8 cellular contexts compared by ENCODE assay signal in the genomic region with DNA sequence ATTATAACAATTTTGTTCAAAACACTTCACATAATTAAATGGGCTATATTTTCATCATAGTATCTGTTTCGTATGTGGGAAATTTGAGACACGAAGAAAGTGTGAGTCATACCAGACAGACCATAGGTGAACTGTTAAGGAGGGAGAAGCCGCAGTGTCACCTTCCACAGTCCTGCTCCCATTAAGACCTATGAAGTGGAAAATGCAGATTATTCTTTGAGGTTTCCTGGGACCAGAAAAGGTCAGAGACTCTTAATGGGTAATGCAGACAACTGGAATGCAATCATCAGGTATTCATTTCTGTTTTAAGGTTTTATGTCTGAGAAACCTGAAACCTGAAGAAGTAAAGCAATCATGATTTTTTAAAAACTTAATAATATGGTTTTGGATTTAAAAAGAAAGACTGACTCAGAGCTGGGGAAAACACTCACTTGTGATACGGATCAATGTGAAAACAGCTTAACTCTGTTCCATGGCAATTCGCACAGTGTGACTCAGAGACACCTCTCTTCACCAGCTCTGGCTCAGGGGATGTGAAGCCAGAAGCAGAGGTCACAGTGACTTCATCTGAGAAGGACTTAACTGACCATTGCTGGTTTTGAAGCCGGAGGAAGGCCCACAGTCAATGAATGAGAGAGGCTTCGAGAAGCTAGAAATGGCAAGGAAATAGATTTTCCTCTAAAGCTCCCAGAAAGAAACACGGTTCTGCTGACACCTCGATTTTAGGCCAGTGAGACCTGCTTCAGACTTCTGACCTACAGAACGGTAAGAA. TPM values are rescaled to one million over a fixed set of nuclear protein-coding genes. Genes with fewer than 3 reads are reported as not detected.
DNase-seq lines count a peak whose midpoint lies in the region; ATAC-seq and TF ChIP-seq lines count a peak whose summit lies in the region.

No MANE protein-coding gene starts in this region.

- no peaks in the 10 kb centered on the region for H3K4me1 Mint-ChIP-seq in MCF 10A (ENCODE audit: insufficient read depth, unreplicated experiment)
- H3K4me1 Mint-ChIP-seq in stimulated activated memory B cell treated with anti-CD40 and anti-IgM and Interleukin-4, amounts not matched to agents 10 μg/mL and 1 μg/mL and 100 μg/mL, for 72 hours, result peaks cover 14% of the 10 kb centered on the region
- peaks cover 2% of the 10 kb centered on the region for H3K4me1 Mint-ChIP-seq in CD8-positive, alpha-beta T cell (ENCODE audit: low read depth)

- H3K27me3 ChIP-seq in breast epithelium, result no peaks in the 10 kb centered on the region
- H3K27me3 ChIP-seq in CD8-positive, alpha-beta T cell (ENCODE audit: insufficient read depth, low read length), result no peaks in the 10 kb centered on the region

- H3K27ac Mint-ChIP-seq in MCF 10A (ENCODE audit: low read depth, unreplicated experiment), result no peak overlapping the region
- H3K27ac Mint-ChIP-seq in stimulated activated memory B cell treated with anti-CD40 and anti-IgM and Interleukin-4, amounts not matched to agents 10 μg/mL and 1 μg/mL and 100 μg/mL, for 72 hours, result peak overlapping the region; percentile 78
- H3K27ac Mint-ChIP-seq in CD8-positive, alpha-beta T cell, result no peak overlapping the region

- H3K4me3 ChIP-seq in breast epithelium, result no peak overlapping the region
- H3K4me3 ChIP-seq in CD8-positive, alpha-beta T cell (ENCODE audit: low read depth, low read length), result no peak overlapping the region

- H3K4me1 ChIP-seq in breast epithelium, result no peaks in the 10 kb centered on the region
- no peaks in the 10 kb centered on the region for H3K4me1 ChIP-seq in CD8-positive, alpha-beta T cell (ENCODE audit: insufficient read depth, low read length)

- no peaks in the 10 kb centered on the region for H3K27me3 Mint-ChIP-seq in MCF 10A (ENCODE audit: insufficient read depth, unreplicated experiment)
- peaks cover 27% of the 10 kb centered on the region for H3K27me3 Mint-ChIP-seq in stimulated activated memory B cell treated with anti-CD40 and anti-IgM and Interleukin-4, amounts not matched to agents 10 μg/mL and 1 μg/mL and 100 μg/mL, for 72 hours
- no peaks in the 10 kb centered on the region for H3K27me3 Mint-ChIP-seq in CD8-positive, alpha-beta T cell (ENCODE audit: low read depth)

- H3K9me3 Mint-ChIP-seq in MCF 10A (ENCODE audit: unreplicated experiment), result no peaks in the 10 kb centered on the region
- peaks cover 5% of the 10 kb centered on the region for H3K9me3 Mint-ChIP-seq in stimulated activated memory B cell treated with anti-CD40 and anti-IgM and Interleukin-4, amounts not matched to agents 10 μg/mL and 1 μg/mL and 100 μg/mL, for 72 hours
- no peaks in the 10 kb centered on the region for H3K9me3 Mint-ChIP-seq in CD8-positive, alpha-beta T cell

- no peak for TF ChIP-seq POLR2A in breast epithelium (IDR thresholded peaks at IDR 0.05)

- no peak overlapping the region for H3K4me3 Mint-ChIP-seq in MCF 10A (ENCODE audit: unreplicated experiment)
- H3K4me3 Mint-ChIP-seq in stimulated activated memory B cell treated with anti-CD40 and anti-IgM and Interleukin-4, amounts not matched to agents 10 μg/mL and 1 μg/mL and 100 μg/mL, for 72 hours, result peak overlapping the region; percentile 61
- H3K4me3 Mint-ChIP-seq in CD8-positive, alpha-beta T cell, result no peak overlapping the region

- DNase-seq in MCF 10A (ENCODE audit: unreplicated experiment) (peak; percentile 24), breast epithelium (ENCODE audit: low spot score in 2 of 2) (no peak), amniotic stem cell (lab: John Stamatoyannopoulos, UW) (peak; percentile 68), NCI-H1105 (lab: John Stamatoyannopoulos, UW) (no peak), NOMO-1 treated with DMSO at 0.1 percent for 48 hours (lab: John Stamatoyannopoulos, UW; ENCODE audit: unreplicated experiment) (no peak)
- DNase-seq in CD8-positive, alpha-beta T cell, result no peak

- TF ChIP-seq CTCF in MCF 10A (IDR thresholded peaks at IDR 0.05; ENCODE audit: unreplicated experiment) (no peak), breast epithelium (IDR thresholded peaks at IDR 0.05) (no peak)
- TF ChIP-seq CTCF in CD8-positive, alpha-beta T cell (IDR thresholded peaks at IDR 0.05), result no peak

- POLR2A ChIA-PET in MCF 10A (lab: Yijun Ruan, JAX), result no interaction called here
- POLR2A ChIA-PET in CD8-positive, alpha-beta T cell (lab: Charles Lee), result no interaction called here

- H3K36me3 ChIP-seq in breast epithelium, result no peaks in the 10 kb centered on the region
- no peaks in the 10 kb centered on the region for H3K36me3 ChIP-seq in CD8-positive, alpha-beta T cell (ENCODE audit: insufficient read depth, low read length)

- peak; percentile 63 for ATAC-seq in HG03159 (IDR thresholded peaks at IDR 0.05; ENCODE audit: unreplicated experiment)
- ATAC-seq in stimulated activated memory B cell treated with anti-CD40 and anti-IgM and Interleukin-4, amounts not matched to agents 10 μg/mL and 1 μg/mL and 100 μg/mL, for 72 hours, result peak; percentile 77
- ATAC-seq in CD8-positive, alpha-beta T cell, result no peak

- CTCF ChIA-PET in MCF 10A (lab: Yijun Ruan, JAX), result interaction anchor here (0.6 to 9.9 kb wide), 6 partner anchors 12 to 1026 kb away, joined by 3 to 226 read pairs (median 3); no protein-coding TSS in a partner anchor
- CTCF ChIA-PET in CD8-positive, alpha-beta T cell (lab: Charles Lee), result interaction anchor here (1.2 to 4.7 kb wide), 2 partner anchors 221 to 263 kb away, joined by 3 to 28 read pairs; no protein-coding TSS in a partner anchor

- intact Hi-C loops in MCF 10A (cut with micrococcal nuclease), result no loop called here
- intact Hi-C loops in breast epithelium (cut with DNase I; ENCODE audit: low total_unique reads), result no loop called here
- intact Hi-C loops in CD8-positive, alpha-beta T cell (cut with DNase I, micrococcal nuclease), result no loop called here

- H3K36me3 Mint-ChIP-seq in MCF 10A (ENCODE audit: insufficient read depth, unreplicated experiment), result no peaks in the 10 kb centered on the region
- no peaks in the 10 kb centered on the region for H3K36me3 Mint-ChIP-seq in stimulated activated memory B cell treated with anti-CD40 and anti-IgM and Interleukin-4, amounts not matched to agents 10 μg/mL and 1 μg/mL and 100 μg/mL, for 72 hours
- no peaks in the 10 kb centered on the region for H3K36me3 Mint-ChIP-seq in CD8-positive, alpha-beta T cell

- H3K9me3 ChIP-seq in breast epithelium, result no peaks in the 10 kb centered on the region
- H3K9me3 ChIP-seq in CD8-positive, alpha-beta T cell (ENCODE audit: low read length), result no peaks in the 10 kb centered on the region

- BruUV-seq in MCF 10A (replicated peaks; lab: Mats Ljungman, UMichigan), result no TSS peak

- H3K27ac ChIP-seq in breast epithelium, result no peak overlapping the region
- H3K27ac ChIP-seq in CD8-positive, alpha-beta T cell (ENCODE audit: low read depth, low read length), result no peak overlapping the region

RNA-seq across cellular contexts. Expression of gene GCNT1, which starts 17.2 kb away (rescaled TPM):
- 11.5 and 12.4 TPM in 2 replicates for total RNA-seq in MCF 10A (2022)
- total RNA-seq in breast epithelium, result 10 to 100 TPM in 2 of 3 donors, 1 to 10 TPM in 1; 7.9 to 16.5 (median 10.1) TPM
- total RNA-seq in CD8-positive, alpha-beta T cell, result under 1 TPM; 0.35 to 0.47 TPM

RNA-seq across cellular contexts. Expression of gene RFK, which starts 47.5 kb away (rescaled TPM):
- 22.6 and 27.0 TPM in 2 replicates for total RNA-seq in MCF 10A (2022)
- 10 to 100 TPM; 12.2 to 26.2 (median 23.9) TPM for total RNA-seq in breast epithelium
- total RNA-seq in CD8-positive, alpha-beta T cell, result 1 to 10 TPM; 7.9 to 9.9 TPM

Comparison
In these comparisons a context has a peak if more than half of its experiments do, and no peak if none do; other contexts are left out.
1. DNase-seq: peak in MCF 10A (single experiment) and amniotic stem cell (single experiment); none in breast epithelium (0 of 2), NCI-H1105 (single experiment), CD8-positive, alpha-beta T cell (0 of 7) and NOMO-1 treated with DMSO at 0.1 percent for 48 hours (single experiment).